Comparison of ENCODE assay signal across 9 cellular contexts in the genomic region with DNA sequence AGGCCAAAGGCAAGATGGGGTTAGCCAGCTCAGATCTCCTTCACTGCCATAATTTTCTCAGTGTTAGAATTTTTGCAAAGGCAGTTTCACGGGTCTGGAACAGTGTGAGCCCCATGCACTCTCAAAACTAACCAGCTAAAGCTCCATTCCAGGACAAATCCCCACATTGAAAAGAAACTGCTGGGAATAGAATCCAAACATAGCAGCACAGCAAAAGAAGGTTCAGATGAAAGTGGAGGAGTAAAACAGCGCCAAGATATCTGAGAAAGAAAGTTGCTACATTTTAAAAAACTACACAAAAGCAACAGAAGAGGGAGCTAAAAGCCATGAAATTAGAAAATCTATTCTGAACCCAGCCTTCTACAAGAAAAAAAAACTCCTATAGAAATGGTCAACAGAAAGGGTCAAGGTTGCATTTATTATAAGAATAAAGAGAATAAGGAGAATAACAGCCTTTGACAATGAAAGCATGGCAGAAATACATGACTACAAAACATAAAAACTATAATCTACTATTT. TPM values are rescaled to one million over a fixed set of nuclear protein-coding genes. Genes with fewer than 3 reads are reported as not detected.
DNase-seq lines count a peak whose midpoint lies in the region; ATAC-seq and TF ChIP-seq lines count a peak whose summit lies in the region.
"Had no signal": no experiment of that assay in that cellular context is flagged by ENCODE, and none has a peak within 500 bp of the region (broad histone marks: within the 10 kb centered on the region; RNA-seq: fewer than 3 reads in every experiment).

No MANE protein-coding gene starts in this region.

- no peak overlapping the region for H3K9ac ChIP-seq in KMS-11

- WGBS in right lobe of liver (ENCODE audit: insufficient coverage, low coverage, low lambda C conversion rate, missing lambda C conversion rate): 12% methylated on average over 2 of the region's 2 CpGs

- H3K9me3 ChIP-seq in right lobe of liver: no peaks in the 10 kb centered on the region

- no peaks in the 10 kb centered on the region for H3K4me1 ChIP-seq in KMS-11 (ENCODE audit: low read depth, poor library complexity, severe bottlenecking)
- no peaks in the 10 kb centered on the region for H3K4me1 ChIP-seq in right lobe of liver

- peak overlapping the region; percentile 63 for H3K4me3 Mint-ChIP-seq in activated naive CD8-positive, alpha-beta T cell treated with anti-CD3 and anti-CD28 coated beads for 36 hours

- H3K27me3 Mint-ChIP-seq in activated naive CD8-positive, alpha-beta T cell treated with anti-CD3 and anti-CD28 coated beads for 36 hours: no peaks in the 10 kb centered on the region

- no peak overlapping the region for H3K4me2 ChIP-seq in KMS-11

- TF ChIP-seq CTCF in KMS-11 (conservative IDR thresholded peaks at IDR 0.05; ENCODE audit: low read depth, low read length) (peak; percentile 62), right lobe of liver (IDR thresholded peaks at IDR 0.05) (peak; percentile 24 to 39 (median 32))

- no peaks in the 10 kb centered on the region for H3K9me3 Mint-ChIP-seq in activated naive CD8-positive, alpha-beta T cell treated with anti-CD3 and anti-CD28 coated beads for 36 hours

- peak in 3 of 4 donors; percentile 45 to 49 (median 48) for ATAC-seq in right lobe of liver
- no peak for ATAC-seq in GM21737 (IDR thresholded peaks at IDR 0.05; ENCODE audit: unreplicated experiment)
- no peak for ATAC-seq in HG02870 (IDR thresholded peaks at IDR 0.05; ENCODE audit: unreplicated experiment)

- TF ChIP-seq POLR2A in right lobe of liver (IDR thresholded peaks at IDR 0.05): no peak

- H3K4me3 ChIP-seq in KMS-11 (IDR thresholded peaks at IDR 0.05; ENCODE audit: insufficient read depth, low read depth, low read length) (no peak overlapping the region), right lobe of liver (no peak overlapping the region)
- H3K4me3 ChIP-seq: SK-N-MC had no signal

- H3K27me3 ChIP-seq in KMS-11 (ENCODE audit: insufficient read depth, low read depth): no peaks in the 10 kb centered on the region
- no peaks in the 10 kb centered on the region for H3K27me3 ChIP-seq in right lobe of liver

- no peaks in the 10 kb centered on the region for H3K36me3 Mint-ChIP-seq in activated naive CD8-positive, alpha-beta T cell treated with anti-CD3 and anti-CD28 coated beads for 36 hours

- H2AFZ ChIP-seq in KMS-11 (ENCODE audit: low read depth): peak overlapping the region; percentile 41; the same call in 1 of the 2 replicates

- intact Hi-C loops in right lobe of liver (cut with DNase I): loop anchor here in 1 of 2 donors (10.0 kb wide), 1 partner anchor 204 kb away; no protein-coding TSS in a partner anchor

- no peak overlapping the region for H3K27ac Mint-ChIP-seq in activated naive CD8-positive, alpha-beta T cell treated with anti-CD3 and anti-CD28 coated beads for 36 hours

- H3K27ac ChIP-seq in KMS-11: no peak overlapping the region
- no peak overlapping the region for H3K27ac ChIP-seq in right lobe of liver
- H3K27ac ChIP-seq: SK-N-MC had no signal

- DNase-seq in DMS114 treated with DMSO at 0.1 percent for 48 hours (lab: John Stamatoyannopoulos, UW; ENCODE audit: unreplicated experiment) (peak; percentile 17), right lobe of liver (no peak)
- no peak for DNase-seq in activated naive CD8-positive, alpha-beta T cell treated with anti-CD3 and anti-CD28 coated beads for 36 hours
- no peak for DNase-seq in activated effector memory CD4-positive, alpha-beta T cell treated with anti-CD3 and anti-CD28 coated beads, Interleukin-2, amount 50 U/mL, for 16 hours
- no peak for DNase-seq in activated effector memory CD4-positive, alpha-beta T cell treated with Interleukin-2 at 50 U/mL for 16 hours

- H3K4me1 Mint-ChIP-seq in activated naive CD8-positive, alpha-beta T cell treated with anti-CD3 and anti-CD28 coated beads for 36 hours: peaks cover 4% of the 10 kb centered on the region

- no peaks in the 10 kb centered on the region for H4K20me1 ChIP-seq in KMS-11 (ENCODE audit: insufficient read depth)

- H3K79me2 ChIP-seq in KMS-11 (ENCODE audit: insufficient read depth, low read depth): no peaks in the 10 kb centered on the region

- no peaks in the 10 kb centered on the region for H3K36me3 ChIP-seq in KMS-11 (ENCODE audit: insufficient read depth)
- H3K36me3 ChIP-seq in right lobe of liver: no peaks in the 10 kb centered on the region

RNA-seq across cellular contexts. Expression of a gene that starts 39.6 kb away (rescaled TPM):
- total RNA-seq in activated naive CD8-positive, alpha-beta T cell treated with anti-CD3 and anti-CD28 coated beads for 36 hours: 1 to 10 TPM; 2.9 to 3.0 TPM
- not detected for total RNA-seq in right lobe of liver

Comparison
In these comparisons a context has a peak if more than half of its experiments do, and no peak if none do; other contexts are left out.
1. ATAC-seq: peak in right lobe of liver (3 of 4); none in GM21737 (single experiment) and HG02870 (single experiment).